27 cellular contexts compared by ENCODE assay signal in the genomic region with DNA sequence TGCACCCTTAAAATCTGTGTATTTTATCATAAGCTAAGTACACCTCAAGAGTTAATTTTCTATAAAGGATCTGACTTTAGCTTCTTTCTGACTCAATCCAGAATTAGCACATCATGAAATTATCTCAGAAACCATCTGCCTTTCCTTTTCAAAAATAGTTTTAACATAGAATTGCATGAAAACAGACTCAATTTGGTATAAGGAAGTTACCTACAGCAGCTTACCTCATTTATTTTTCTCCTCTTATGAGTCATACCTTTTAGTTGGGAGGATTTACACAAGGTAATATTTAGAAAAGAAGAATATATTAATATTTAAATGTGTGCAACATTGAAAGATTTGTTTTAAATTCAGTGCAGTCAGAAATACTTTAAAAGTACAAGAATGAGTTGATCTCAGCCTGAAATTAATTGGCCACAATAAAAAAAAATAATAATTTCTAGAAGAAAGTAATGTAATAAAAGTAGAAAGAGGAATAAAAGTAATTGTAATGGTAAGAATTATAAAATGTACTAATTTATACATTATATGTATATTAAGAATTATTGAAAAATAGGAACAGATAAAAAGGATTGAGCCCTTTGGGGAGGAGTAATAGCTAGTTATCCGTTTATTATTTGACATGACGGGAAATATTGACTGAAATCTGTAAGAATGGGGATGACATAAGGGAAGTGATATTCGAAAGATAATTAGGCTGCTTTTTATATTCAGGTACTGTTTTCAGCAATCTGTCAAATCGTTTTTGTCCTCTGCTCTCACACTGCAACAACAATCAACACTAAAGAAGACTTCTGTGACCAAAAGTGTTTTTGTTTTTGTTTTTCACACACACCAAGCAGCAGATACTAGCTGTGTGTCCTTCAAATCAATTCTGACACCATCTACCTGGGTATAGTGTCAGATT. TPM values are rescaled to one million over a fixed set of nuclear protein-coding genes. Genes with fewer than 3 reads are reported as not detected.
A peak's percentile ranks its signal among the peaks of the same experiment; 100 is the strongest.
DNase-seq lines count a peak whose midpoint lies in the region; ATAC-seq, FAIRE-seq and TF ChIP-seq lines count a peak whose summit lies in the region.
"Had no signal": no experiment of that assay in that cellular context is flagged by ENCODE, and none has a peak within 500 bp of the region (broad histone marks: within the 10 kb centered on the region; RNA-seq: fewer than 3 reads in every experiment).

No MANE protein-coding gene starts in this region.

- RAD21 ChIA-PET in GM12878 (lab: Charles Lee; ENCODE audit: unreplicated experiment): interaction anchor here (1.2 kb wide), 1 partner anchor 42 kb away, joined by 4 read pairs; no protein-coding TSS in a partner anchor

- no peak overlapping the region for H3K27ac ChIP-seq in GM12878 (ENCODE audit: control insufficient read depth, insufficient read depth)
- no peak overlapping the region for H3K27ac ChIP-seq in dorsolateral prefrontal cortex
- H3K27ac ChIP-seq: 22Rv1, left lung, neutrophil, prostate gland had no signal

- ATAC-seq in HG02884 (IDR thresholded peaks at IDR 0.05; ENCODE audit: unreplicated experiment) (peak; percentile 59), GM12878 (peak; percentile 80)
- peak; percentile 28 for ATAC-seq in stimulated activated effector memory CD8-positive, alpha-beta T cell treated with anti-CD3 and anti-CD28 coated beads, Interleukin-12 subunit alpha, Interleukin-12 subunit beta, amount 100 ng/mL, for 72 hours
- ATAC-seq in activated CD8-positive, alpha-beta T cell treated with anti-CD3 and anti-CD28 coated beads for 36 hours: no peak
- ATAC-seq: activated CD8-positive, alpha-beta T cell treated with anti-CD3 and anti-CD28 coated beads, Interleukin-2, amount 10 ng/mL, durations not matched to agents 7 days and 5 days; K562; left lung had no signal

- H3K27me3 ChIP-seq in GM12878 (replicated peaks in 1 of 2; ENCODE audit: control insufficient read depth in 2 of 2, insufficient read depth in 2 of 2, low read length in 1 of 2): no peaks in the 10 kb centered on the region
- no peaks in the 10 kb centered on the region for H3K27me3 ChIP-seq in dorsolateral prefrontal cortex
- H3K27me3 ChIP-seq: left lung, MG63, neutrophil had no signal

- no peak overlapping the region for H3K4me3 Mint-ChIP-seq in stimulated activated effector memory CD8-positive, alpha-beta T cell treated with anti-CD3 and anti-CD28 coated beads, Interleukin-12 subunit alpha, Interleukin-12 subunit beta, amount 100 ng/mL, for 72 hours
- no peak overlapping the region for H3K4me3 Mint-ChIP-seq in activated CD8-positive, alpha-beta T cell treated with anti-CD3 and anti-CD28 coated beads for 36 hours
- H3K4me3 Mint-ChIP-seq: activated CD8-positive, alpha-beta T cell treated with anti-CD3 and anti-CD28 coated beads, Interleukin-2, amount 10 ng/mL, durations not matched to agents 7 days and 5 days; brain; H9 had no signal

- TF ChIP-seq POLR2A in GM12878 (IDR thresholded peaks at IDR 0.05; ENCODE audit: low read depth, low read length): no peak

- H3K9me3 Mint-ChIP-seq in stimulated activated effector memory CD8-positive, alpha-beta T cell treated with anti-CD3 and anti-CD28 coated beads, Interleukin-12 subunit alpha, Interleukin-12 subunit beta, amount 100 ng/mL, for 72 hours: peaks cover 2% of the 10 kb centered on the region
- no peaks in the 10 kb centered on the region for H3K9me3 Mint-ChIP-seq in activated CD8-positive, alpha-beta T cell treated with anti-CD3 and anti-CD28 coated beads for 36 hours

- DNase-seq in DMS53 (lab: John Stamatoyannopoulos, UW) (peak; percentile 4), DMS53 treated with DMSO at 0.1 percent for 48 hours (lab: John Stamatoyannopoulos, UW; ENCODE audit: unreplicated experiment) (no peak), GM12878 (ENCODE audit: low read depth, low spot score) (peak; percentile 20), UCSD-AML1 (lab: John Stamatoyannopoulos, UW; ENCODE audit: unreplicated experiment) (no peak), dorsolateral prefrontal cortex (no peak)
- no peak for DNase-seq in stimulated activated effector memory CD8-positive, alpha-beta T cell treated with anti-CD3 and anti-CD28 coated beads, Interleukin-12 subunit alpha, Interleukin-12 subunit beta, amount 100 ng/mL, for 72 hours (ENCODE audit: low spot score in 2 of 2)
- no peak for DNase-seq in activated CD8-positive, alpha-beta T cell treated with anti-CD3 and anti-CD28 coated beads for 36 hours
- DNase-seq: activated CD8-positive, alpha-beta T cell treated with anti-CD3 and anti-CD28 coated beads, Interleukin-2, amount 10 ng/mL, durations not matched to agents 7 days and 5 days; activated gamma-delta T cell treated with Interleukin-2 at 50 U/mL for 16 hours; activated T-cell treated with anti-CD3 and anti-CD28 coated beads, Interleukin-2, amount 50 U/mL, for 1 hour; effector CD8-positive, alpha-beta T cell; foreskin fibroblast; GF-D8; H9; left lung; MG63; NCI-H146; NCI-H524; NK-92 treated with Interleukin-12 subunit alpha and Interleukin-12 subunit beta, amount 100 ng/mL, for 24 hours; stimulated activated CD8-positive, alpha-beta memory T cell treated with anti-CD3 and anti-CD28 coated beads, Interleukin-4, amount 100 ng/mL, for 48 hours had no signal

- no peak overlapping the region for H2AFZ ChIP-seq in GM12878 (ENCODE audit: control insufficient read depth, low read depth, low read length)

- H3K9ac ChIP-seq in GM12878 (ENCODE audit: control insufficient read depth, insufficient read depth, low read length): no peak overlapping the region

- H3K36me3 Mint-ChIP-seq in stimulated activated effector memory CD8-positive, alpha-beta T cell treated with anti-CD3 and anti-CD28 coated beads, Interleukin-12 subunit alpha, Interleukin-12 subunit beta, amount 100 ng/mL, for 72 hours: no peaks in the 10 kb centered on the region
- peaks cover 19% of the 10 kb centered on the region for H3K36me3 Mint-ChIP-seq in activated CD8-positive, alpha-beta T cell treated with anti-CD3 and anti-CD28 coated beads for 36 hours (ENCODE audit: low read depth)

- no peak overlapping the region for H3K4me3 ChIP-seq in GM12878
- H3K4me3 ChIP-seq in dorsolateral prefrontal cortex: no peak overlapping the region
- H3K4me3 ChIP-seq: K562, left lung, MG63, prostate gland had no signal

- TF ChIP-seq CTCF in GM12878 (IDR thresholded peaks at IDR 0.05 in 2 of 3, conservative IDR thresholded peaks at IDR 0.05 in 1 of 3; ENCODE audit: control insufficient read depth in 2 of 3, extremely low read depth in 1 of 3, insufficient read depth in 1 of 3, low read depth in 3 of 3, low read length in 3 of 3) (no peak), dorsolateral prefrontal cortex (IDR thresholded peaks at IDR 0.05 in 54 of 56, conservative IDR thresholded peaks at IDR 0.05 in 2 of 56; ENCODE audit: low read depth in 1 of 56, partially characterized antibody in 56 of 56) (no peak)
- no peak for TF ChIP-seq CTCF in activated CD8-positive, alpha-beta T cell treated with anti-CD3 and anti-CD28 coated beads for 36 hours (IDR thresholded peaks at IDR 0.05)

- H3K79me2 ChIP-seq in GM12878 (ENCODE audit: control insufficient read depth, insufficient read depth, low read length): no peaks in the 10 kb centered on the region

- H4K20me1 ChIP-seq in GM12878 (ENCODE audit: control insufficient read depth, insufficient read depth): no peaks in the 10 kb centered on the region

- BruUV-seq in GM12878 (replicated peaks; lab: Mats Ljungman, UMichigan): no TSS peak

- CTCF ChIA-PET in GM12878 (lab: Yijun Ruan, JAX): no interaction called here
- CTCF ChIA-PET in activated CD8-positive, alpha-beta T cell treated with anti-CD3 and anti-CD28 coated beads for 36 hours (lab: Charles Lee): no interaction called here

- H3K27me3 Mint-ChIP-seq in activated CD8-positive, alpha-beta T cell treated with anti-CD3 and anti-CD28 coated beads for 36 hours: no peaks in the 10 kb centered on the region
- H3K27me3 Mint-ChIP-seq: brain had no signal

- no peak overlapping the region for H3K27ac Mint-ChIP-seq in stimulated activated effector memory CD8-positive, alpha-beta T cell treated with anti-CD3 and anti-CD28 coated beads, Interleukin-12 subunit alpha, Interleukin-12 subunit beta, amount 100 ng/mL, for 72 hours
- H3K27ac Mint-ChIP-seq in activated CD8-positive, alpha-beta T cell treated with anti-CD3 and anti-CD28 coated beads for 36 hours: no peak overlapping the region
- H3K27ac Mint-ChIP-seq: activated CD8-positive, alpha-beta T cell treated with anti-CD3 and anti-CD28 coated beads, Interleukin-2, amount 10 ng/mL, durations not matched to agents 7 days and 5 days had no signal

- peaks cover 4% of the 10 kb centered on the region; the same call in 1 of the 2 replicates for H3K4me1 ChIP-seq in GM12878 (ENCODE audit: control insufficient read depth, insufficient read depth, low read length)
- H3K4me1 ChIP-seq: left lung, prostate gland had no signal

- 4% methylated on average over 4 of the region's 4 CpGs for WGBS in GM12878 (ENCODE audit: insufficient coverage, insufficient replicate concordance, low lambda C conversion rate, missing lambda C conversion rate)

- no peak for FAIRE-seq in GM12878 (lab: Jason Lieb, UNC)
- FAIRE-seq: K562, RCC 7860 had no signal

- TF ChIP-seq RAD21 in GM12878 (IDR thresholded peaks at IDR 0.05; ENCODE audit: insufficient read depth, low read depth, low read length): no peak

- no peaks in the 10 kb centered on the region for H3K4me1 Mint-ChIP-seq in stimulated activated effector memory CD8-positive, alpha-beta T cell treated with anti-CD3 and anti-CD28 coated beads, Interleukin-12 subunit alpha, Interleukin-12 subunit beta, amount 100 ng/mL, for 72 hours
- H3K4me1 Mint-ChIP-seq in activated CD8-positive, alpha-beta T cell treated with anti-CD3 and anti-CD28 coated beads for 36 hours (ENCODE audit: low read depth): no peaks in the 10 kb centered on the region
- H3K4me1 Mint-ChIP-seq: brain had no signal

- POLR2A ChIA-PET in GM12878 (lab: Charles Lee): interaction anchor here (0.5 to 0.7 kb wide), 3 partner anchors 104 to 243 kb away, joined by 3 to 4 read pairs (median 3); no protein-coding TSS in a partner anchor
- POLR2A ChIA-PET in activated CD8-positive, alpha-beta T cell treated with anti-CD3 and anti-CD28 coated beads for 36 hours (lab: Charles Lee): interaction anchor here (0.5 kb wide), 1 partner anchor 1029 kb away, joined by 3 read pairs; no protein-coding TSS in a partner anchor

- in situ Hi-C loops in GM12878 (cut with MboI): no loop called here

- H3K4me2 ChIP-seq in GM12878 (ENCODE audit: control insufficient read depth, insufficient read depth): no peak overlapping the region

- H3K36me3 ChIP-seq in GM12878 (ENCODE audit: control insufficient read depth in 2 of 2, insufficient read depth in 2 of 2, low read length in 1 of 2): no peaks in the 10 kb centered on the region
- H3K36me3 ChIP-seq: left lung, MG63, neutrophil, prostate gland had no signal

- intact Hi-C loops in GM12878 (cut with micrococcal nuclease; ENCODE audit: unreplicated experiment) (loop anchor here (5.0 kb wide), 1 partner anchor 55 kb away; the partner anchor contains the start of gene SYNJ2BP), dorsolateral prefrontal cortex (cut with DNase I) (no loop called here)
- intact Hi-C loops in activated CD8-positive, alpha-beta T cell treated with anti-CD3 and anti-CD28 coated beads for 36 hours (cut with micrococcal nuclease): no loop called here

- peak; percentile 61 to 76; a peak in 3 of 4 replicates for TF ChIP-seq EP300 in GM12878 (IDR thresholded peaks at IDR 0.05; ENCODE audit: borderline replicate concordance in 1 of 2, control insufficient read depth in 1 of 2, low read depth in 2 of 2, low read length in 2 of 2)

- H3K9me3 ChIP-seq in GM12878 (replicated peaks; ENCODE audit: control insufficient read depth, insufficient read depth, low read length): no peaks in the 10 kb centered on the region
- H3K9me3 ChIP-seq: MG63, neutrophil, prostate gland had no signal

- SMC1A ChIA-PET in GM12878 (lab: Charles Lee; ENCODE audit: uncharacterized antibody, unreplicated experiment): interaction anchor here (1.0 to 1.9 kb wide), 4 partner anchors 8 to 114 kb away, joined by 4 to 7 read pairs (median 5); partner anchors contain the start of gene COX16

RNA-seq across cellular contexts. Expression of gene ADAM21, which starts 20.5 kb away (rescaled TPM):
- total RNA-seq in GM12878 (2013; cell fraction: nucleolus; rRNA removed): 0.73 and 0.90 TPM in 2 replicates
- total RNA-seq in GM12878 (2014; rRNA removed) (0.11 and 0.16 TPM in 2 replicates), GM12878 (2014; rRNA removed; fragmentation: Illumina TruSeq; extraction: Trizol) (0.04 and 0.14 TPM in 2 replicates), GM12878 (2021) (0.15 TPM in 1 of 2 replicates, not detected in the other), dorsolateral prefrontal cortex (1 to 10 TPM in 8 of 120 experiments, under 1 TPM in 100, not detected in 12; 0.16 to 1.4 (median 0.50) TPM)
- 0.09 TPM for polyA plus RNA-seq in GM12878 (2011; ENCODE audit: low read depth)
- polyA plus RNA-seq in GM12878 (2011; rRNA removed) (0.07 and 0.16 TPM in 2 replicates), GM12878 (2014; fragmentation: Illumina TruSeq; extraction: Trizol) (0.09 and 0.30 TPM in 2 replicates), GM12878 (2014; fragmentation: Nextera tagmentation; extraction: Ambion mirVana) (under 1 TPM in 1 of 2 experiments, not detected in 1; 0.13 TPM), GM12878 (2014; rRNA removed) (0.05 and 0.11 TPM in 2 replicates), GM12878 (2016; fragmentation: Nextera tagmentation; extraction: Ambion mirVana) (under 1 TPM; 0.16 TPM)
- 0.03 and 0.12 TPM in 2 replicates for polyA plus RNA-seq in GM12878 (2011; cell fraction: cytosol; rRNA removed)
- polyA plus RNA-seq in GM12878 (2011; cell fraction: nucleus; rRNA removed): 0.06 TPM in 1 of 2 replicates, not detected in the other
- polyA plus RNA-seq in GM12878 (2012): 0.11 and 0.16 TPM in 2 replicates
- polyA minus RNA-seq in GM12878 (2011; rRNA and poly(A)+ RNA removed): 0.10 and 0.15 TPM in 2 replicates
- not detected in 2 replicates for polyA minus RNA-seq in GM12878 (2011; cell fraction: cytosol; rRNA and poly(A)+ RNA removed)
- polyA minus RNA-seq in GM12878 (2011; cell fraction: nucleus; rRNA and poly(A)+ RNA removed): 0.12 TPM in 1 of 2 replicates, not detected in the other
- under 1 TPM in 1 of 2 experiments, not detected in 1; 0.29 TPM for total RNA-seq in activated CD8-positive, alpha-beta T cell treated with anti-CD3 and anti-CD28 coated beads for 36 hours
- total RNA-seq: activated CD8-positive, alpha-beta T cell treated with anti-CD3 and anti-CD28 coated beads, Interleukin-2, amount 10 ng/mL, durations not matched to agents 7 days and 5 days; H9 had no signal

RNA-seq across cellular contexts. Expression of gene SYNJ2BP, which starts 55.6 kb away (rescaled TPM):
- total RNA-seq in GM12878 (2013; cell fraction: nucleolus; rRNA removed): 22.1 and 22.5 TPM in 2 replicates
- total RNA-seq in GM12878 (2014; rRNA removed) (8.0 and 9.0 TPM in 2 replicates), GM12878 (2014; rRNA removed; fragmentation: Illumina TruSeq; extraction: Trizol) (11.7 and 13.6 TPM in 2 replicates), GM12878 (2021) (10.5 TPM in 2 replicates), dorsolateral prefrontal cortex (10 to 100 TPM; 23.0 to 43.3 (median 29.2) TPM)
- polyA plus RNA-seq in GM12878 (2011; ENCODE audit: low read depth): 3.8 TPM
- polyA plus RNA-seq in GM12878 (2011; rRNA removed) (22.5 and 31.7 TPM in 2 replicates), GM12878 (2014; fragmentation: Illumina TruSeq; extraction: Trizol) (17.3 and 22.2 TPM in 2 replicates), GM12878 (2014; fragmentation: Nextera tagmentation; extraction: Ambion mirVana) (10 to 100 TPM; 17.7 to 27.5 TPM), GM12878 (2014; rRNA removed) (8.4 and 9.7 TPM in 2 replicates), GM12878 (2016; fragmentation: Nextera tagmentation; extraction: Ambion mirVana) (10 to 100 TPM; 22.0 to 23.9 TPM)
- 8.4 and 10.3 TPM in 2 replicates for polyA plus RNA-seq in GM12878 (2011; cell fraction: cytosol; rRNA removed)
- polyA plus RNA-seq in GM12878 (2011; cell fraction: nucleus; rRNA removed): 4.7 and 7.1 TPM in 2 replicates
- 4.1 and 7.2 TPM in 2 replicates for polyA plus RNA-seq in GM12878 (2012)
- 5.8 and 6.8 TPM in 2 replicates for polyA minus RNA-seq in GM12878 (2011; rRNA and poly(A)+ RNA removed)
- 1.9 and 3.5 TPM in 2 replicates for polyA minus RNA-seq in GM12878 (2011; cell fraction: cytosol; rRNA and poly(A)+ RNA removed)
- 1.6 and 3.3 TPM in 2 replicates for polyA minus RNA-seq in GM12878 (2011; cell fraction: nucleus; rRNA and poly(A)+ RNA removed)
- 1 to 10 TPM; 8.0 TPM for total RNA-seq in activated CD8-positive, alpha-beta T cell treated with anti-CD3 and anti-CD28 coated beads for 36 hours

Comparison
In these comparisons a context has a peak if more than half of its experiments do, and no peak if none do; other contexts are left out.
1. DNase-seq: peak in DMS53 (single experiment) and GM12878 (single experiment); none in DMS53 treated with DMSO at 0.1 percent for 48 hours (single experiment), stimulated activated effector memory CD8-positive, alpha-beta T cell treated with anti-CD3 and anti-CD28 coated beads, Interleukin-12 subunit alpha, Interleukin-12 subunit beta, amount 100 ng/mL, for 72 hours (0 of 2), UCSD-AML1 (single experiment), dorsolateral prefrontal cortex (0 of 10) and activated CD8-positive, alpha-beta T cell treated with anti-CD3 and anti-CD28 coated beads for 36 hours (single experiment).